In the genomic region with DNA sequence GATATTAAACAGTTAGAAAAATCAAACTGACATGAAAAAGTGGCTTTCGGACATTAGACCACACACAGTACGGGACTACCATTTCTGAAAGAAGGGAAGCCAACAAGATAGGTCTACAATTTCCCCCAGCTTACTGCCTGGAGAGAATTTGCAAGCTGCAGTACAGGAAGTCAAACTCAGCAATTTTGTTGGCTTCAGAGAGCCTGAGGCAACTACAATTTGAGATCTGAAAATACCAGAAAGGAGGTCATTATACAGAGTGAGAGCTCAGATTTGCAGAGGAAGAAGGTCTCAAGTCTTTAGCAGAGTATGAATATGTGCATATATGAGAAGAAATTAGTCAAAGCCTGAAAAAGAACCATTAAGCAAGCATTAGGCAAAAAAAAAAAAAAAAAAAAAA, we compare ENCODE assay signal across 19 cellular contexts.
A peak's percentile ranks its signal among the peaks of the same experiment; 100 is the strongest.
DNase-seq lines count a peak whose midpoint lies in the region; ATAC-seq and TF ChIP-seq lines count a peak whose summit lies in the region.
"Had no signal": no experiment of that assay in that cellular context is flagged by ENCODE, and none has a peak within 500 bp of the region (broad histone marks: within the 10 kb centered on the region; RNA-seq: fewer than 3 reads in every experiment).

No MANE protein-coding gene starts in this region.

- peaks cover 89% of the 10 kb centered on the region for H3K4me1 Mint-ChIP-seq in chondrocyte (ENCODE audit: low read depth)
- H3K4me1 Mint-ChIP-seq: B cell had no signal

- no peaks in the 10 kb centered on the region for H3K79me2 ChIP-seq in KMS-11 (ENCODE audit: insufficient read depth, low read depth)

- ATAC-seq in GM18907 (IDR thresholded peaks at IDR 0.05; ENCODE audit: unreplicated experiment) (peak; percentile 46), GM19467 (IDR thresholded peaks at IDR 0.05; ENCODE audit: unreplicated experiment) (no peak), GM18858 (IDR thresholded peaks at IDR 0.05; ENCODE audit: unreplicated experiment) (no peak)
- ATAC-seq: activated CD8-positive, alpha-beta T cell treated with anti-CD3 and anti-CD28 coated beads, Interleukin-2, amount 10 ng/mL, durations not matched to agents 7 days and 5 days; activated naive CD8-positive, alpha-beta T cell treated with anti-CD3 and anti-CD28 coated beads, Interleukin-2, amount 50 U/mL, for 24 hours; gastroesophageal sphincter; natural killer cell had no signal

- no peak for DNase-seq in chondrocyte (ENCODE audit: low spot score)
- peak; percentile 51 for DNase-seq in renal cortical epithelial cell (ENCODE audit: low read depth)
- DNase-seq in SW 1271 (lab: John Stamatoyannopoulos, UW) = no peak
- DNase-seq in COR-L47 (lab: John Stamatoyannopoulos, UW) = no peak
- DNase-seq: activated CD8-positive, alpha-beta T cell treated with anti-CD3 and anti-CD28 coated beads, Interleukin-2, amount 10 ng/mL, durations not matched to agents 7 days and 5 days; activated naive CD8-positive, alpha-beta T cell treated with anti-CD3 and anti-CD28 coated beads, Interleukin-2, amount 50 U/mL, for 24 hours; natural killer cell; NCI-H1436; NCI-H446 treated with DMSO at 0.1 percent for 48 hours; OCI-M1 had no signal

- no peak overlapping the region for H2AFZ ChIP-seq in KMS-11 (ENCODE audit: low read depth)

- H3K9me3 Mint-ChIP-seq in chondrocyte (ENCODE audit: low read depth) = no peaks in the 10 kb centered on the region
- H3K9me3 Mint-ChIP-seq: activated naive CD8-positive, alpha-beta T cell treated with anti-CD3 and anti-CD28 coated beads, Interleukin-2, amount 50 U/mL, for 24 hours; central memory CD8-positive, alpha-beta T cell; natural killer cell had no signal

- H3K4me2 ChIP-seq in KMS-11 = peak overlapping the region; percentile 49

- H3K4me1 ChIP-seq in KMS-11 (ENCODE audit: low read depth, poor library complexity, severe bottlenecking) = peaks cover 60% of the 10 kb centered on the region
- H3K4me1 ChIP-seq: HAP-1 had no signal

- no peaks in the 10 kb centered on the region for H3K36me3 ChIP-seq in KMS-11 (ENCODE audit: insufficient read depth)
- H3K36me3 ChIP-seq: HAP-1 had no signal

- H3K27me3 ChIP-seq in KMS-11 (ENCODE audit: insufficient read depth, low read depth) = no peaks in the 10 kb centered on the region
- H3K27me3 ChIP-seq: gastroesophageal sphincter had no signal

- H3K4me3 ChIP-seq in KMS-11 (IDR thresholded peaks at IDR 0.05; ENCODE audit: insufficient read depth, low read depth, low read length) = no peak overlapping the region
- H3K4me3 ChIP-seq: gastroesophageal sphincter, HAP-1, lung had no signal

- peak overlapping the region; percentile 61 for H3K27ac ChIP-seq in KMS-11
- H3K27ac ChIP-seq: gastroesophageal sphincter had no signal

- TF ChIP-seq CTCF in KMS-11 (conservative IDR thresholded peaks at IDR 0.05; ENCODE audit: low read depth, low read length) (no peak), chondrocyte (IDR thresholded peaks at IDR 0.05) (no peak)

- H3K36me3 Mint-ChIP-seq in chondrocyte (ENCODE audit: low read depth) = peaks cover 2% of the 10 kb centered on the region
- H3K36me3 Mint-ChIP-seq: natural killer cell had no signal

- H3K4me3 Mint-ChIP-seq in chondrocyte (ENCODE audit: unreplicated experiment) = no peak overlapping the region
- H3K4me3 Mint-ChIP-seq: activated CD8-positive, alpha-beta T cell treated with anti-CD3 and anti-CD28 coated beads, Interleukin-2, amount 10 ng/mL, durations not matched to agents 7 days and 5 days; activated naive CD8-positive, alpha-beta T cell treated with anti-CD3 and anti-CD28 coated beads, Interleukin-2, amount 50 U/mL, for 24 hours; B cell; central memory CD8-positive, alpha-beta T cell; natural killer cell had no signal

- no peak overlapping the region for H3K9ac ChIP-seq in KMS-11

- H3K27ac Mint-ChIP-seq in chondrocyte (ENCODE audit: unreplicated experiment) = peak overlapping the region; percentile 72
- H3K27ac Mint-ChIP-seq: activated CD8-positive, alpha-beta T cell treated with anti-CD3 and anti-CD28 coated beads, Interleukin-2, amount 10 ng/mL, durations not matched to agents 7 days and 5 days; activated naive CD8-positive, alpha-beta T cell treated with anti-CD3 and anti-CD28 coated beads, Interleukin-2, amount 50 U/mL, for 24 hours; B cell; natural killer cell had no signal

- no peaks in the 10 kb centered on the region for H3K27me3 Mint-ChIP-seq in chondrocyte (ENCODE audit: low read depth)
- H3K27me3 Mint-ChIP-seq: activated naive CD8-positive, alpha-beta T cell treated with anti-CD3 and anti-CD28 coated beads, Interleukin-2, amount 50 U/mL, for 24 hours; B cell; central memory CD8-positive, alpha-beta T cell had no signal

- no peaks in the 10 kb centered on the region for H4K20me1 ChIP-seq in KMS-11 (ENCODE audit: insufficient read depth)
